ENCODE assay signal across 9 cellular contexts in the genomic region with DNA sequence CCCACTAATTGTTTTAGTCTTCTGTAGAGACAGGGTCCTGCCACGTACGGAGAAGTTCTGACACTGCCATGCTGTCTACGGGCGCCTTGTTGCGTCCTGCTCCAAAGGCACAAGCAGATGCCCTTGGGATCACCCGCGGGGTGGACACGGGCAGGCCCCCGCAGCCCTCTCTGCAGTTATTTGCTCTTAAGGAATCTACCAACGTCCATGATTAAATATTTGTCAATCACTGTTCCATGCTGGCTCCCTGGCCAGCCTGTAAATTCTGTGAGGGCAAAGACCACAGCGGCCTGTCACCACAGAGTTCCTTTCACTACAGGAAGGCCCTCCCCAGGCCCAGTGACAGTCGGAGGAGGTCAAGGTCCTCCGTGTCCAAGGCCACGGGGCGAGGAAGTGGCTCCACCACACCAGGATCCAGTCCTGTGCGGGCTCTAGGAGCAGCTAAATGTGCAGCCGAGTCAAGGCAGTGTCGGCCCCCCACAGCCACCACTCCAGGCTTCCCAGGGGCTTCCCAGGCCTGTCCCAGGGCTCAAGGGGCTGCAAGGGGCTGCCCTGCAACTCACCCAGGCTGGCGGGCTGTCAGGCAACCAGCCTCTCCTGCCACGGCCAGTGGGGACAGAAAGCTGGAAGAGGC. TPM values are rescaled to one million over a fixed set of nuclear protein-coding genes. Genes with fewer than 3 reads are reported as not detected.
DNase-seq lines count a peak whose midpoint lies in the region; ATAC-seq and TF ChIP-seq lines count a peak whose summit lies in the region.
"Had no signal": no experiment of that assay in that cellular context is flagged by ENCODE, and none has a peak within 500 bp of the region (broad histone marks: within the 10 kb centered on the region; RNA-seq: fewer than 3 reads in every experiment).

No MANE protein-coding gene starts in this region.

- H3K27ac Mint-ChIP-seq in activated CD4-positive, alpha-beta T cell treated with anti-CD3 and anti-CD28 coated beads, Interleukin-2, amount 10 ng/mL, durations not matched to agents 7 days and 5 days, result peak overlapping the region; percentile 97
- peak overlapping the region; percentile 90 for H3K27ac Mint-ChIP-seq in activated naive CD8-positive, alpha-beta T cell treated with anti-CD3 and anti-CD28 coated beads, Interleukin-2, amount 50 U/mL, for 24 hours

- 38 to 80% methylated on average over 3 to 20 of the region's 20 CpGs for WGBS in testis, 2 donors

- no peaks in the 10 kb centered on the region for H3K27me3 Mint-ChIP-seq in activated CD4-positive, alpha-beta T cell treated with anti-CD3 and anti-CD28 coated beads, Interleukin-2, amount 10 ng/mL, durations not matched to agents 7 days and 5 days
- no peaks in the 10 kb centered on the region for H3K27me3 Mint-ChIP-seq in activated naive CD8-positive, alpha-beta T cell treated with anti-CD3 and anti-CD28 coated beads, Interleukin-2, amount 50 U/mL, for 24 hours

- H3K4me1 ChIP-seq in testis, result peaks cover 57% of the 10 kb centered on the region

- no peak for TF ChIP-seq CTCF in testis (IDR thresholded peaks at IDR 0.05)

- no peak for DNase-seq in activated CD4-positive, alpha-beta T cell treated with anti-CD3 and anti-CD28 coated beads, Interleukin-2, amount 10 ng/mL, durations not matched to agents 7 days and 5 days
- no peak for DNase-seq in activated CD4-positive, alpha-beta T cell treated with anti-CD3 and anti-CD28 coated beads, Interleukin-2, amount 50 U/mL, for 1 hour
- no peak for DNase-seq in activated naive CD8-positive, alpha-beta T cell treated with anti-CD3 and anti-CD28 coated beads, Interleukin-2, amount 50 U/mL, for 24 hours
- peak; percentile 92 for DNase-seq in left lobe of liver (ENCODE audit: low spot score)
- DNase-seq in testis, result no peak
- DNase-seq in T-helper 9 cell, result no peak
- no peak for DNase-seq in medulla oblongata (ENCODE audit: extremely low spot score)
- no peak for DNase-seq in NCI-H187 treated with DMSO at 0.1 percent for 48 hours (lab: John Stamatoyannopoulos, UW)
- DNase-seq: COR-L47 had no signal

- H3K4me1 Mint-ChIP-seq in activated CD4-positive, alpha-beta T cell treated with anti-CD3 and anti-CD28 coated beads, Interleukin-2, amount 10 ng/mL, durations not matched to agents 7 days and 5 days, result peaks cover 43% of the 10 kb centered on the region
- H3K4me1 Mint-ChIP-seq in activated naive CD8-positive, alpha-beta T cell treated with anti-CD3 and anti-CD28 coated beads, Interleukin-2, amount 50 U/mL, for 24 hours, result peaks cover 55% of the 10 kb centered on the region

- H3K4me3 ChIP-seq in testis, result peak overlapping the region in 1 of 2 donors; percentile 98

- no peak for TF ChIP-seq POLR2A in testis (IDR thresholded peaks at IDR 0.05)

- H3K27me3 ChIP-seq in testis, result no peaks in the 10 kb centered on the region

- H3K9me3 ChIP-seq in testis, result no peaks in the 10 kb centered on the region

- POLR2A ChIA-PET in activated CD4-positive, alpha-beta T cell treated with anti-CD3 and anti-CD28 coated beads, Interleukin-2, amount 10 ng/mL, durations not matched to agents 7 days and 5 days (lab: Charles Lee), result no interaction called here

- ATAC-seq in activated naive CD8-positive, alpha-beta T cell treated with anti-CD3 and anti-CD28 coated beads, Interleukin-2, amount 50 U/mL, for 24 hours, result no peak
- ATAC-seq in left lobe of liver, result peak; percentile 61

- H3K4me3 Mint-ChIP-seq in activated CD4-positive, alpha-beta T cell treated with anti-CD3 and anti-CD28 coated beads, Interleukin-2, amount 10 ng/mL, durations not matched to agents 7 days and 5 days, result peak overlapping the region; percentile 99
- H3K4me3 Mint-ChIP-seq in activated naive CD8-positive, alpha-beta T cell treated with anti-CD3 and anti-CD28 coated beads, Interleukin-2, amount 50 U/mL, for 24 hours, result peak overlapping the region; percentile 95

- intact Hi-C loops in testis (cut with DNase I; ENCODE audit: low total_unique reads), result no loop called here

- H3K27ac ChIP-seq in testis, result peak overlapping the region; percentile 68 to 82

- H3K36me3 Mint-ChIP-seq in activated CD4-positive, alpha-beta T cell treated with anti-CD3 and anti-CD28 coated beads, Interleukin-2, amount 10 ng/mL, durations not matched to agents 7 days and 5 days (ENCODE audit: low read depth), result peaks cover 18% of the 10 kb centered on the region
- peaks cover 7% of the 10 kb centered on the region for H3K36me3 Mint-ChIP-seq in activated naive CD8-positive, alpha-beta T cell treated with anti-CD3 and anti-CD28 coated beads, Interleukin-2, amount 50 U/mL, for 24 hours (ENCODE audit: low read depth)

- CTCF ChIA-PET in activated CD4-positive, alpha-beta T cell treated with anti-CD3 and anti-CD28 coated beads, Interleukin-2, amount 10 ng/mL, durations not matched to agents 7 days and 5 days (lab: Charles Lee), result interaction anchor here (0.6 to 0.8 kb wide), 3 partner anchors 55 to 155 kb away, joined by 3 read pairs; no protein-coding TSS in a partner anchor

- H3K36me3 ChIP-seq in testis (ENCODE audit: low read depth, missing control alignments), result no peaks in the 10 kb centered on the region

- no peaks in the 10 kb centered on the region for H3K9me3 Mint-ChIP-seq in activated CD4-positive, alpha-beta T cell treated with anti-CD3 and anti-CD28 coated beads, Interleukin-2, amount 10 ng/mL, durations not matched to agents 7 days and 5 days
- H3K9me3 Mint-ChIP-seq in activated naive CD8-positive, alpha-beta T cell treated with anti-CD3 and anti-CD28 coated beads, Interleukin-2, amount 50 U/mL, for 24 hours, result no peaks in the 10 kb centered on the region

RNA-seq across cellular contexts. Expression of gene RNF126, which starts 2.1 kb away (rescaled TPM):
- 10 to 100 TPM; 71.5 to 80.3 TPM for total RNA-seq in activated CD4-positive, alpha-beta T cell treated with anti-CD3 and anti-CD28 coated beads, Interleukin-2, amount 10 ng/mL, durations not matched to agents 7 days and 5 days
- total RNA-seq in left lobe of liver (22.2 TPM), testis (100 to 1,000 TPM; 148 to 158 TPM)
- 107 TPM for polyA plus RNA-seq in testis (ENCODE audit: insufficient read depth, low read depth, low replicate concordance)

RNA-seq across cellular contexts. Expression of gene FSTL3, which starts 15.3 kb away (rescaled TPM):
- 1 to 10 TPM; 1.6 to 2.1 TPM for total RNA-seq in activated CD4-positive, alpha-beta T cell treated with anti-CD3 and anti-CD28 coated beads, Interleukin-2, amount 10 ng/mL, durations not matched to agents 7 days and 5 days
- total RNA-seq in left lobe of liver (4.3 TPM), testis (100 to 1,000 TPM; 343 to 397 TPM)
- 98.6 TPM for polyA plus RNA-seq in testis (ENCODE audit: insufficient read depth, low read depth, low replicate concordance)

RNA-seq across cellular contexts. Expression of gene FGF22, which starts 21.2 kb away (rescaled TPM):
- total RNA-seq in activated CD4-positive, alpha-beta T cell treated with anti-CD3 and anti-CD28 coated beads, Interleukin-2, amount 10 ng/mL, durations not matched to agents 7 days and 5 days, result under 1 TPM in 1 of 2 experiments, not detected in 1; 0.12 TPM
- total RNA-seq in left lobe of liver, result 0.30 TPM
- 1 to 10 TPM; 1.8 to 3.1 TPM for total RNA-seq in testis
- polyA plus RNA-seq in testis (ENCODE audit: insufficient read depth, low read depth, low replicate concordance), result 2.6 TPM

RNA-seq across cellular contexts. Expression of gene POLRMT, which starts 27.6 kb away (rescaled TPM):
- 10 to 100 TPM; 42.1 to 52.3 TPM for total RNA-seq in activated CD4-positive, alpha-beta T cell treated with anti-CD3 and anti-CD28 coated beads, Interleukin-2, amount 10 ng/mL, durations not matched to agents 7 days and 5 days
- 51.8 TPM for total RNA-seq in left lobe of liver
- 100 to 1,000 TPM; 116 to 137 TPM for total RNA-seq in testis
- polyA plus RNA-seq in testis (ENCODE audit: insufficient read depth, low read depth, low replicate concordance), result 178 TPM

RNA-seq across cellular contexts. Expression of gene PRSS57, which starts 34.3 kb away (rescaled TPM):
- total RNA-seq in activated CD4-positive, alpha-beta T cell treated with anti-CD3 and anti-CD28 coated beads, Interleukin-2, amount 10 ng/mL, durations not matched to agents 7 days and 5 days, result not detected
- total RNA-seq in left lobe of liver (not detected), testis (not detected)
- not detected for polyA plus RNA-seq in testis (ENCODE audit: insufficient read depth, low read depth, low replicate concordance)

Comparison
In these comparisons a context has a peak if more than half of its experiments do, and no peak if none do; other contexts are left out.
1. RNA of gene FSTL3, which starts 15.3 kb away (total RNA-seq): 343 to 397 TPM in testis; 4.3 TPM in left lobe of liver (single experiment) and 1.6 to 2.1 TPM in activated CD4-positive, alpha-beta T cell treated with anti-CD3 and anti-CD28 coated beads, Interleukin-2, amount 10 ng/mL, durations not matched to agents 7 days and 5 days; every median in the first group is over 10 times any median in the second.